In the genomic region with DNA sequence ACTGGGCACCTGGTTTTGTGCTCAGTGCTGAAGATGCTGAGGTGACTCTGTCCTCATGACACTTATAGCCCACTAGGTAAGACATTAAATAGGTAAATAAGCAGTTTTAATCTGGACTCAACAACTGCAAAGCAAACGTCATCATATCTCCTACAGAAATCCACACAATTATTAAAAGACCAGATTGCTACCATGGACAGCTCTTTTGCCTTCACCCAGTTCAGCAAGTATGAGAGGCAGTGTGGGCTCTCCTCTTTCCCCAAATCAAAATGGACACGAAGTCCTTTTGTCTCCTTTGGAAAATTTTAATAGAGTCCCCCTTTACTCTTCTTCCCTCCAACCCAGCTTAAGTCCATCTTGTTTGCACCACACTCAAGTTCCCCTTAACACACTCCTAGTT, we compare ENCODE assay signal across 16 cellular contexts.
A peak's percentile ranks its signal among the peaks of the same experiment; 100 is the strongest.
DNase-seq lines count a peak whose midpoint lies in the region; ATAC-seq and TF ChIP-seq lines count a peak whose summit lies in the region.
"Had no signal": no experiment of that assay in that cellular context is flagged by ENCODE, and none has a peak within 500 bp of the region (broad histone marks: within the 10 kb centered on the region; RNA-seq: fewer than 3 reads in every experiment).

No MANE protein-coding gene starts in this region.

- intact Hi-C loops in left ventricle myocardium inferior (cut with micrococcal nuclease), result no loop called here

- H3K4me1 ChIP-seq in cardiac muscle cell (ENCODE audit: low read depth) (no peaks in the 10 kb centered on the region), left ventricle myocardium inferior (no peaks in the 10 kb centered on the region), upper lobe of left lung (no peaks in the 10 kb centered on the region)
- H3K4me1 ChIP-seq: foreskin keratinocyte had no signal

- WGBS in upper lobe of left lung, 2 donors, result 10 to 24% methylated on average over 2 of the region's 2 CpGs

- H3K27me3 ChIP-seq in cardiac muscle cell (no peaks in the 10 kb centered on the region), left ventricle myocardium inferior (ENCODE audit: low read depth) (peaks cover 19% of the 10 kb centered on the region), upper lobe of left lung (no peaks in the 10 kb centered on the region)

- H3K27ac ChIP-seq in cardiac muscle cell (no peak overlapping the region), left ventricle myocardium inferior (replicated peaks) (no peak overlapping the region), upper lobe of left lung (no peak overlapping the region)
- H3K27ac ChIP-seq: foreskin keratinocyte, WERI-Rb-1 had no signal

- no peak for ATAC-seq in upper lobe of left lung (ENCODE audit: low FRiP score in 2 of 2)
- ATAC-seq: foreskin keratinocyte had no signal

- peak; percentile 33 to 54 for DNase-seq in cardiac muscle cell (ENCODE audit: low read depth in 1 of 2, low spot score in 1 of 2)
- no peak for DNase-seq in left ventricle myocardium inferior
- DNase-seq in SW480 (ENCODE audit: low spot score), result peak; percentile 9
- DNase-seq in fibroblast of mammary gland (ENCODE audit: low read depth), result peak; percentile 19
- no peak for DNase-seq in GM13977 (ENCODE audit: low spot score)
- DNase-seq in NCI-H2029 treated with DMSO at 0.1 percent for 48 hours (lab: John Stamatoyannopoulos, UW), result no peak
- DNase-seq in upper lobe of left lung, result no peak
- no peak for DNase-seq in AML-193 (lab: John Stamatoyannopoulos, UW)
- DNase-seq: aorta; Calu3; effector CD8-positive, alpha-beta T cell; mesendoderm; NCI-H1105; substantia nigra; WERI-Rb-1 had no signal

- in situ Hi-C loops in GM13977 (cut with MboI; ENCODE audit: low pct_unique_long_range_greater_than_20kb, low sequenced_read_pairs, unreplicated experiment), result no loop called here

- H3K36me3 ChIP-seq in cardiac muscle cell, result no peaks in the 10 kb centered on the region
- H3K36me3 ChIP-seq in left ventricle myocardium inferior, result no peaks in the 10 kb centered on the region
- H3K36me3 ChIP-seq in upper lobe of left lung, result no peaks in the 10 kb centered on the region
- H3K36me3 ChIP-seq: WERI-Rb-1 had no signal

- TF ChIP-seq POLR2A in upper lobe of left lung (IDR thresholded peaks at IDR 0.05), result no peak

- no peak for TF ChIP-seq EP300 in upper lobe of left lung (IDR thresholded peaks at IDR 0.05)

- H3K4me3 ChIP-seq in cardiac muscle cell (no peak overlapping the region), left ventricle myocardium inferior (no peak overlapping the region), fibroblast of mammary gland (ENCODE audit: control insufficient read depth, low read depth, low read length) (no peak overlapping the region), upper lobe of left lung (no peak overlapping the region)

- no peak for TF ChIP-seq CTCF in cardiac muscle cell (IDR thresholded peaks at IDR 0.05; ENCODE audit: low read depth, low read length)
- no peak for TF ChIP-seq CTCF in left ventricle myocardium inferior (IDR thresholded peaks at IDR 0.05; ENCODE audit: borderline replicate concordance)
- TF ChIP-seq CTCF in fibroblast of mammary gland (conservative IDR thresholded peaks at IDR 0.05; ENCODE audit: control insufficient read depth, insufficient read depth, low read depth, low read length), result no peak
- TF ChIP-seq CTCF in GM13977 (IDR thresholded peaks at IDR 0.05; ENCODE audit: extremely low read depth, insufficient read depth, missing control alignments), result no peak
- no peak for TF ChIP-seq CTCF in upper lobe of left lung (IDR thresholded peaks at IDR 0.05)

- H3K9me3 ChIP-seq in cardiac muscle cell (ENCODE audit: low read depth) (no peaks in the 10 kb centered on the region), left ventricle myocardium inferior (replicated peaks) (peaks cover 26% of the 10 kb centered on the region), upper lobe of left lung (no peaks in the 10 kb centered on the region)

Comparison
In these comparisons a context has a peak if more than half of its experiments do, and no peak if none do; other contexts are left out.
1. DNase-seq: peak in cardiac muscle cell (2 of 2), SW480 (single experiment) and fibroblast of mammary gland (single experiment); none in left ventricle myocardium inferior (single experiment), GM13977 (single experiment), NCI-H2029 treated with DMSO at 0.1 percent for 48 hours (single experiment), upper lobe of left lung (0 of 2) and AML-193 (0 of 2).